Comparison of ENCODE assay signal across 21 cellular contexts in genomic region chr3:129497838-129498237, GRCh38. TPM values are rescaled to one million over a fixed set of nuclear protein-coding genes. Genes with fewer than 3 reads are reported as not detected.
"Had no signal": no experiment of that assay in that cellular context is flagged by ENCODE, and none has a peak within 500 bp of the region (broad histone marks: within the 10 kb centered on the region; RNA-seq: fewer than 3 reads in every experiment).

No MANE protein-coding gene starts in this region.

RNA-seq across cellular contexts. Expression of gene RHO, which starts 30.6 kb away (rescaled TPM):
- total RNA-seq: activated CD4-positive, alpha-beta memory T cell treated with anti-CD3 and anti-CD28 coated beads for 36 hours; activated CD4-positive, alpha-beta T cell treated with anti-CD3 and anti-CD28 coated beads, Interleukin-2, amount 10 ng/mL, durations not matched to agents 24 days and 14 days; activated CD8-positive, alpha-beta memory T cell treated with anti-CD3 and anti-CD28 coated beads for 36 hours; activated naive CD4-positive, alpha-beta T cell treated with anti-CD3 and anti-CD28 coated beads for 36 hours; activated naive CD8-positive, alpha-beta T cell treated with anti-CD3 and anti-CD28 coated beads for 36 hours; activated T-helper 1 cell treated with anti-CD3 and anti-CD28 coated beads, Interleukin-12 subunit alpha, Interleukin-12 subunit beta, Interleukin-2, Interleukin-4 antibody, amounts not matched to agents 30 ng/mL and 10 ng/mL and 1 ng/mL, durations not matched to agents 14 hours and 24 hours and 36 hours; colonic mucosa; dermis microvascular lymphatic vessel endothelial cell; fibroblast of lung; fibroblast of villous mesenchyme; gastroesophageal sphincter; kidney epithelial cell; left lobe of liver; myocyte; natural killer cell treated with Interleukin-12 subunit alpha and Interleukin-12 subunit beta and Interleukin-15 and Interleukin-18, amount 100 ng/mL, for 72 hours; osteoblast; sigmoid colon; SJCRH30; urinary bladder had no signal
- polyA plus RNA-seq: esophagus, fibroblast of lung, sigmoid colon, small intestine, urinary bladder had no signal

RNA-seq across cellular contexts. Expression of gene H1-8, which starts 45.1 kb away (rescaled TPM):
- total RNA-seq: activated CD4-positive, alpha-beta memory T cell treated with anti-CD3 and anti-CD28 coated beads for 36 hours; activated CD4-positive, alpha-beta T cell treated with anti-CD3 and anti-CD28 coated beads, Interleukin-2, amount 10 ng/mL, durations not matched to agents 24 days and 14 days; activated CD8-positive, alpha-beta memory T cell treated with anti-CD3 and anti-CD28 coated beads for 36 hours; activated naive CD4-positive, alpha-beta T cell treated with anti-CD3 and anti-CD28 coated beads for 36 hours; activated naive CD8-positive, alpha-beta T cell treated with anti-CD3 and anti-CD28 coated beads for 36 hours; activated T-helper 1 cell treated with anti-CD3 and anti-CD28 coated beads, Interleukin-12 subunit alpha, Interleukin-12 subunit beta, Interleukin-2, Interleukin-4 antibody, amounts not matched to agents 30 ng/mL and 10 ng/mL and 1 ng/mL, durations not matched to agents 14 hours and 24 hours and 36 hours; colonic mucosa; dermis microvascular lymphatic vessel endothelial cell; fibroblast of lung; fibroblast of villous mesenchyme; gastroesophageal sphincter; kidney epithelial cell; left lobe of liver; myocyte; natural killer cell treated with Interleukin-12 subunit alpha and Interleukin-12 subunit beta and Interleukin-15 and Interleukin-18, amount 100 ng/mL, for 72 hours; osteoblast; sigmoid colon; SJCRH30; urinary bladder had no signal
- polyA plus RNA-seq: esophagus, fibroblast of lung, sigmoid colon, small intestine, urinary bladder had no signal
